ENCODE assay signal across 1 cellular context in the genomic region with DNA sequence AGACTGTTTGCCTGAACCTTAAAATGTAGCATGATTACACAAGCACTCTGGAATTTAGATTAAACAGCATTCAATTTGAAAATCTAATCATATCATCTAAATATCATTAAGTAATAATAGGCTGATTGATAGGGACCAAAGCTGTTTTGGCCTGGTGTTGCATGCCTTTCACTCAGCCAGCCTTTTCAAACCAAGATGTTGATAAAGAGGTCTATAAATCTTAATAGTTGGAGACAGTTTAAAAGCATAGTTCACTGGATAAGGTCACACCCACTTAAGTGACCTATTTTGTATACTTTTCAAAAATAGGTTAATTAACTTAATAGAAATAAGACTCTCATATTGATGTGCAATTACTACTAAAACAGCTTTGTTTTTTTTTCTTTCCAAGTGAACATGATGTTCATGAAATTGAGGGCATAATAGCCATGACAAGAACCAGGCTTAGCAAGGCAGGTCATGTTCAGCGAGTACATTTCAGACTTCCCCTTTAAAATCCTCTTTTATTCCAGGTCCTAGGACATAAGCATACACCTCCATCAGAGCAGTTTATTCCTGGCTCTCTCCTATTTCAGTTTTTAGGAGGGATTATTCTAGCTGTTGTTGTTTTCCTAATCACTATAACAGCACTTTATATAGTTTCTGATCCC.
TF ChIP-seq lines count a peak whose summit lies in the region.

No MANE protein-coding gene starts in this region.

TF ChIP-seq in SK-N-SH treated with all-trans-retinoic acid at 6 μM for 48 hours, 23 proteins besides CTCF, POLR2A, EP300 and RAD21 (continued from another document):
- TF ChIP-seq ARNTL (CRISPR knock-in tag; IDR thresholded peaks at IDR 0.05; ENCODE audit: borderline replicate concordance, low read depth): no peak
- TF ChIP-seq SNAI2 (CRISPR knock-in tag; IDR thresholded peaks at IDR 0.05): 0 out of 2 replicates have a peak, but pooled peaks have one; percentile 40
- TF ChIP-seq ZNF8 (CRISPR knock-in tag; IDR thresholded peaks at IDR 0.05): no peak
- TF ChIP-seq ISL1 (CRISPR knock-in tag; IDR thresholded peaks at IDR 0.05): peak; percentile 100
- TF ChIP-seq ZC3H10 (CRISPR knock-in tag; IDR thresholded peaks at IDR 0.05): peak; percentile 79
- TF ChIP-seq GLIS3 (CRISPR knock-in tag; IDR thresholded peaks at IDR 0.05): no peak
- no peak for TF ChIP-seq BACH2 (CRISPR knock-in tag; IDR thresholded peaks at IDR 0.05; ENCODE audit: borderline replicate concordance)
- no peak for TF ChIP-seq ESRRG (CRISPR knock-in tag; IDR thresholded peaks at IDR 0.05)
- TF ChIP-seq CSDC2 (CRISPR knock-in tag; IDR thresholded peaks at IDR 0.05): no peak
- TF ChIP-seq, protein P1, sequence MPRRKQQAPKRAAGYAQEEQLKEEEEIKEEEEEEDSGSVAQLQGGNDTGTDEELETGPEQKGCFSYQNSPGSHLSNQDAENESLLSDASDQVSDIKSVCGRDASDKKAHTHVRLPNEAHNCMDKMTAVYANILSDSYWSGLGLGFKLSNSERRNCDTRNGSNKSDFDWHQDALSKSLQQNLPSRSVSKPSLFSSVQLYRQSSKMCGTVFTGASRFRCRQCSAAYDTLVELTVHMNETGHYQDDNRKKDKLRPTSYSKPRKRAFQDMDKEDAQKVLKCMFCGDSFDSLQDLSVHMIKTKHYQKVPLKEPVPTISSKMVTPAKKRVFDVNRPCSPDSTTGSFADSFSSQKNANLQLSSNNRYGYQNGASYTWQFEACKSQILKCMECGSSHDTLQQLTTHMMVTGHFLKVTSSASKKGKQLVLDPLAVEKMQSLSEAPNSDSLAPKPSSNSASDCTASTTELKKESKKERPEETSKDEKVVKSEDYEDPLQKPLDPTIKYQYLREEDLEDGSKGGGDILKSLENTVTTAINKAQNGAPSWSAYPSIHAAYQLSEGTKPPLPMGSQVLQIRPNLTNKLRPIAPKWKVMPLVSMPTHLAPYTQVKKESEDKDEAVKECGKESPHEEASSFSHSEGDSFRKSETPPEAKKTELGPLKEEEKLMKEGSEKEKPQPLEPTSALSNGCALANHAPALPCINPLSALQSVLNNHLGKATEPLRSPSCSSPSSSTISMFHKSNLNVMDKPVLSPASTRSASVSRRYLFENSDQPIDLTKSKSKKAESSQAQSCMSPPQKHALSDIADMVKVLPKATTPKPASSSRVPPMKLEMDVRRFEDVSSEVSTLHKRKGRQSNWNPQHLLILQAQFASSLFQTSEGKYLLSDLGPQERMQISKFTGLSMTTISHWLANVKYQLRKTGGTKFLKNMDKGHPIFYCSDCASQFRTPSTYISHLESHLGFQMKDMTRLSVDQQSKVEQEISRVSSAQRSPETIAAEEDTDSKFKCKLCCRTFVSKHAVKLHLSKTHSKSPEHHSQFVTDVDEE (CRISPR knock-in tag; IDR thresholded peaks at IDR 0.05): no peak; the same call in 1 of the 2 replicates
- no peak for TF ChIP-seq ZNF70 (CRISPR knock-in tag; IDR thresholded peaks at IDR 0.05)
- no peak for TF ChIP-seq OSR1 (CRISPR knock-in tag; IDR thresholded peaks at IDR 0.05)
